In the genomic region with DNA sequence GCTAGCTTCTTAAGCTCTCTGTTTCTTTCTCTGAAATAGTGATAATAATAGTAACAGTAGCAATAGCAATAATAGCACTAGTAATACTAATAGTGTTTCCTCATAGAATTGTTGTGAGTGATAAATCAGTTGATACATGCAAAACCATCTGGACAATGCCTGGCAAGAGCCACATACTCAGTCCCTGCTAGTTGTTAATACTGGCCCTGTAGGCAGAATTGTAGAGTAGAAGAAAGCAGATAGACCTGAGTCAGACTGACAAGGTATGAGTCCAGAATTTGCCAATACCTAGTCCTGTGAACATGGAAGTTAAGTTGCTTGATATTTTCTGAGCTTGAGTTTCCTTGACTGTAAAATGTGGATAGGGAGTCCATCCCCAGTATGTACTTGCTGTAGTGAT, we compare ENCODE assay signal across 24 cellular contexts.
"Had no signal": no experiment of that assay in that cellular context is flagged by ENCODE, and none has a peak within 500 bp of the region (broad histone marks: within the 10 kb centered on the region; RNA-seq: fewer than 3 reads in every experiment).

No MANE protein-coding gene starts in this region.

- H3K4me2 ChIP-seq: smooth muscle cell had no signal

- H3K4me3 Mint-ChIP-seq: activated T-cell treated with anti-CD3 and anti-CD28 coated beads, Interleukin-2, amount 50 U/mL, for 72 hours; memory B cell; naive B cell; stimulated activated effector memory CD8-positive, alpha-beta T cell treated with anti-CD3 and anti-CD28 coated beads, Interleukin-12 subunit alpha, Interleukin-12 subunit beta, amount 100 ng/mL, for 72 hours had no signal

- H3K27ac Mint-ChIP-seq: activated T-cell treated with anti-CD3 and anti-CD28 coated beads, Interleukin-2, amount 50 U/mL, for 72 hours; memory B cell; stimulated activated effector memory CD8-positive, alpha-beta T cell treated with anti-CD3 and anti-CD28 coated beads, Interleukin-12 subunit alpha, Interleukin-12 subunit beta, amount 100 ng/mL, for 72 hours had no signal

- H3K9me3 ChIP-seq: mucosa of descending colon, ovary, right lobe of liver, stomach, upper lobe of right lung had no signal

- DNase-seq: activated CD4-positive, CD25-positive, alpha-beta regulatory T cell treated with anti-CD3 and anti-CD28 coated beads, Interleukin-2, amount 50 U/mL, for 72 hours; activated CD8-positive, alpha-beta memory T cell treated with anti-CD3 and anti-CD28 coated beads for 24 hours; activated CD8-positive, alpha-beta memory T cell treated with anti-CD3 and anti-CD28 coated beads, Interleukin-2, amount 50 U/mL, for 48 hours; activated effector memory CD4-positive, alpha-beta T cell treated with anti-CD3 and anti-CD28 coated beads, Interleukin-2, amount 50 U/mL, for 16 hours; activated naive CD4-positive, alpha-beta T cell treated with anti-CD3 and anti-CD28 coated beads, Interleukin-2, amount 50 U/mL, for 16 hours; activated T-cell treated with anti-CD3 and anti-CD28 coated beads, Interleukin-2, amount 50 U/mL, for 72 hours; hippocampal formation; kidney; mucosa of descending colon; naive B cell; ovary; right lobe of liver; stimulated activated CD4-positive, alpha-beta T cell treated with anti-CD3 and anti-CD28 coated beads, Interleukin-4, amount 100 ng/mL, for 24 hours; stomach; SW 1271; T-helper 2 cell; upper lobe of right lung had no signal

- H3K4me3 ChIP-seq: cardiac muscle cell, mucosa of descending colon, ovary, right lobe of liver, smooth muscle cell, stomach, upper lobe of right lung had no signal

- H3K27me3 ChIP-seq: cardiac muscle cell, ovary, right lobe of liver, stomach, upper lobe of right lung had no signal

- ATAC-seq: activated T-cell treated with anti-CD3 and anti-CD28 coated beads, Interleukin-2, amount 50 U/mL, for 72 hours; left lobe of liver; mucosa of descending colon; stimulated activated effector memory CD8-positive, alpha-beta T cell treated with anti-CD3 and anti-CD28 coated beads, Interleukin-12 subunit alpha, Interleukin-12 subunit beta, amount 100 ng/mL, for 72 hours had no signal

- H3K36me3 ChIP-seq: cardiac muscle cell, ovary, right lobe of liver, stomach, upper lobe of right lung had no signal

- FAIRE-seq: astrocyte, kidney had no signal

- H3K4me1 ChIP-seq: right lobe of liver had no signal

- H3K4me1 Mint-ChIP-seq: memory B cell had no signal

- H3K36me3 Mint-ChIP-seq: memory B cell; naive B cell; stimulated activated effector memory CD8-positive, alpha-beta T cell treated with anti-CD3 and anti-CD28 coated beads, Interleukin-12 subunit alpha, Interleukin-12 subunit beta, amount 100 ng/mL, for 72 hours had no signal

- H3K27ac ChIP-seq: cardiac muscle cell, ovary, right lobe of liver, stomach, upper lobe of right lung, VCaP had no signal
